In the genomic region with DNA sequence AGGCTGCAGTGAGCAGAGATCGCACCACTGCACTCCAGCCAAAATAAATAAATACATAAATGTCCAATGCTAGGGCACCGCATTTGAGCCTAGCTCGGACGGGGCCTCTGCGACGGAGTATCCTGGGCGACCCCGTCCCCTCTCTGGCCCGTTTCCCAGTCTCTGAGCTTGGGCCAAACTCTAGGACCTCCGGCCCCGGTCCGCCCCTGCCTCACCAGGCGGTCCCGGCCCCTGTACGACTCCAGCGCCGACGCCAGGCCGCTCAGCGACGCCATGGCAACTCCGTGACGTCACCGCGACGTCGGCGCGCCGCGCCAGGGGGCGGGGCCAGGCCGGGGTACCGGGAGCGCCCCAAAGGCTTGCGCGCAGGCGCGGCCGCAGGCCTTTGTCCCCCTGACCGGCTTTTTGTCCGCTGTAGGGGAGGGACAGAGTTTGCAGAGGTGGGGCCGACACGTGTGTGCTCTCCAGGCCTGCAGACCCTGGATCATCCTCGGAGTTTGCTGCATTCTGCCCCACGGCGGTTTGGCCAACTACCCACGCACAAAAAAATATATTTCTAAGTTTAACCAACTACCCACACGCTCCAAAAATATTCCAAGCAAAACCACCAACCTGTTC, we compare ENCODE assay signal across 8 cellular contexts. TPM values are rescaled to one million over a fixed set of nuclear protein-coding genes. Genes with fewer than 3 reads are reported as not detected.
A peak's percentile ranks its signal among the peaks of the same experiment; 100 is the strongest.
DNase-seq lines count a peak whose midpoint lies in the region; ATAC-seq and TF ChIP-seq lines count a peak whose summit lies in the region.

A gene (minus strand): TSS at position 300 of the 618 bp plus-strand sequence. CDS start 25 bp downstream, at position 275.

- peak within 1 kb of the TSS; percentile 55 to 88 for H3K27ac Mint-ChIP-seq in T-cell
- peak within 1 kb of the TSS; percentile 96 for H3K27ac Mint-ChIP-seq in progenitor cell of endocrine pancreas

- H3K9me2 ChIP-seq in MM.1S (replicated peaks; ENCODE audit: insufficient read depth, low read length), result no peaks in the 10 kb centered on the region

- H3K27me3 Mint-ChIP-seq in T-cell, result no peaks in the 10 kb centered on the region
- H3K27me3 Mint-ChIP-seq in progenitor cell of endocrine pancreas, result no peaks in the 10 kb centered on the region

- no peaks in the 10 kb centered on the region for H4K20me1 ChIP-seq in MM.1S (ENCODE audit: insufficient read depth, low read length)

- peak within 1 kb of the TSS; percentile 24; the same call in 1 of the 2 replicates for H3K9ac ChIP-seq in MM.1S (ENCODE audit: low read length)

- no peaks in the 10 kb centered on the region for H3K36me3 Mint-ChIP-seq in T-cell
- H3K36me3 Mint-ChIP-seq in progenitor cell of endocrine pancreas (ENCODE audit: insufficient read depth), result no peaks in the 10 kb centered on the region

- peak within 1 kb of the TSS; percentile 45; the same call in 1 of the 2 replicates for H3K4me2 ChIP-seq in MM.1S (ENCODE audit: low read depth, low read length)

- no peaks in the 10 kb centered on the region for H3F3A ChIP-seq in MM.1S (ENCODE audit: insufficient read depth, low read length)

- H3K4me3 ChIP-seq in BE2C (ENCODE audit: low read depth, low read length) (peak within 1 kb of the TSS; percentile 46), MM.1S (ENCODE audit: low read length) (peak within 1 kb of the TSS; percentile 50), left ventricle myocardium inferior (peak within 1 kb of the TSS; percentile 71), upper lobe of left lung (peak within 1 kb of the TSS; percentile 12 to 70 (median 58))

- H3K9me3 Mint-ChIP-seq in T-cell, result no peaks in the 10 kb centered on the region
- H3K9me3 Mint-ChIP-seq in progenitor cell of endocrine pancreas (ENCODE audit: low read depth), result no peaks in the 10 kb centered on the region

- CTCF ChIA-PET in T-cell (lab: Charles Lee), result interaction anchor here in 1 of 2 donors (0.7 kb wide), 1 partner anchor 129 kb away, joined by 3 read pairs; no protein-coding TSS in a partner anchor

- POLR2A ChIA-PET in T-cell (lab: Charles Lee), result interaction anchor here in 1 of 2 donors (0.7 kb wide), 2 partner anchors 165 to 1421 kb away, joined by 3 to 5 read pairs; no protein-coding TSS in a partner anchor

- WGBS in upper lobe of left lung, 2 donors, result 1 to 2% methylated on average over 7 to 22 of the region's 49 CpGs

- ATAC-seq in GM19468 (IDR thresholded peaks at IDR 0.05; ENCODE audit: extremely low read depth, unreplicated experiment) (peak; percentile 46), T-cell (replicated peaks in 1 of 4) (peak; percentile 92 to 99 (median 97)), upper lobe of left lung (ENCODE audit: low FRiP score in 2 of 2) (peak; percentile 92 to 98)

- no peaks in the 10 kb centered on the region for H3K9me3 ChIP-seq in BE2C
- no peaks in the 10 kb centered on the region for H3K9me3 ChIP-seq in MM.1S (replicated peaks; ENCODE audit: insufficient read depth, low read length)
- no peaks in the 10 kb centered on the region for H3K9me3 ChIP-seq in left ventricle myocardium inferior (replicated peaks)
- H3K9me3 ChIP-seq in upper lobe of left lung, result no peaks in the 10 kb centered on the region

- H3K4me3 Mint-ChIP-seq in T-cell (peak within 1 kb of the TSS; percentile 78 to 83 (median 81)), progenitor cell of endocrine pancreas (ENCODE audit: low read depth) (peak within 1 kb of the TSS; percentile 75)

- no peaks in the 10 kb centered on the region for H3K36me3 ChIP-seq in BE2C
- H3K36me3 ChIP-seq in MM.1S (replicated peaks; ENCODE audit: insufficient read depth, low read length), result no peaks in the 10 kb centered on the region
- no peaks in the 10 kb centered on the region for H3K36me3 ChIP-seq in left ventricle myocardium inferior
- H3K36me3 ChIP-seq in upper lobe of left lung, result no peaks in the 10 kb centered on the region

- intact Hi-C loops in left ventricle myocardium inferior (cut with micrococcal nuclease), result no loop called here

- peaks cover 10 to 24% (median 16%) of the 10 kb centered on the region in 3 donors for H3K4me1 Mint-ChIP-seq in T-cell
- peaks cover 6% of the 10 kb centered on the region for H3K4me1 Mint-ChIP-seq in progenitor cell of endocrine pancreas (ENCODE audit: low read depth)

- H3K27me3 ChIP-seq in BE2C, result no peaks in the 10 kb centered on the region
- H3K27me3 ChIP-seq in MM.1S (replicated peaks; ENCODE audit: insufficient read depth, low read length), result peaks cover 86% of the 10 kb centered on the region
- H3K27me3 ChIP-seq in left ventricle myocardium inferior (ENCODE audit: low read depth), result no peaks in the 10 kb centered on the region
- H3K27me3 ChIP-seq in upper lobe of left lung, result no peaks in the 10 kb centered on the region

- no peak within 1 kb of the TSS for H3K27ac ChIP-seq in MM.1S (ENCODE audit: low read length)
- H3K27ac ChIP-seq in left ventricle myocardium inferior (replicated peaks), result peak within 1 kb of the TSS; percentile 76
- H3K27ac ChIP-seq in upper lobe of left lung, result peak within 1 kb of the TSS; percentile 87 to 91 (median 88)

- H3K4me1 ChIP-seq in BE2C, result peaks cover 5% of the 10 kb centered on the region
- H3K4me1 ChIP-seq in MM.1S (ENCODE audit: low read length), result no peaks in the 10 kb centered on the region
- peaks cover 13% of the 10 kb centered on the region for H3K4me1 ChIP-seq in left ventricle myocardium inferior
- H3K4me1 ChIP-seq in upper lobe of left lung, result peaks cover 11 to 32% (median 18%) of the 10 kb centered on the region in 4 donors

- peak in 3 of 4 donors; percentile 79 to 92 (median 80) for TF ChIP-seq POLR2A in upper lobe of left lung (IDR thresholded peaks at IDR 0.05)

- H2AFZ ChIP-seq in MM.1S (ENCODE audit: low read length), result peak within 1 kb of the TSS; percentile 42

- H3K79me2 ChIP-seq in MM.1S (ENCODE audit: low read length), result no peaks in the 10 kb centered on the region

- DNase-seq in BE2C (peak; percentile 91), MM.1S (peak; percentile 63), T-cell (peak; percentile 73 to 93 (median 86)), amniotic stem cell (lab: John Stamatoyannopoulos, UW) (peak; percentile 36), left ventricle myocardium inferior (peak; percentile 93), progenitor cell of endocrine pancreas (ENCODE audit: low spot score, unreplicated experiment) (peak; percentile 94), upper lobe of left lung (peak; percentile 92 to 100)

- no peak for TF ChIP-seq EP300 in upper lobe of left lung (IDR thresholded peaks at IDR 0.05)

- TF ChIP-seq CTCF in BE2C (IDR thresholded peaks at IDR 0.05; ENCODE audit: low read depth, low read length) (no peak), MM.1S (IDR thresholded peaks at IDR 0.05; ENCODE audit: low read length) (no peak), left ventricle myocardium inferior (IDR thresholded peaks at IDR 0.05; ENCODE audit: borderline replicate concordance) (no peak), progenitor cell of endocrine pancreas (IDR thresholded peaks at IDR 0.05; ENCODE audit: unreplicated experiment) (no peak), upper lobe of left lung (IDR thresholded peaks at IDR 0.05) (peak in 3 of 6 experiments; percentile 10 to 29 (median 27))

RNA-seq across cellular contexts. Expression of the gene that starts here (rescaled TPM):
- 0.97 TPM for polyA plus RNA-seq in BE2C (2012; ENCODE audit: insufficient read depth, insufficient read length, low read depth)
- total RNA-seq in T-cell (1 to 10 TPM in 1 of 5 donors, under 1 TPM in 3, not detected in 1; 0.35 to 1.1 (median 0.67) TPM), left ventricle myocardium inferior (1.2 TPM), progenitor cell of endocrine pancreas (5.5 and 6.1 TPM in 2 replicates), upper lobe of left lung (1 to 10 TPM; 2.3 to 9.1 (median 5.4) TPM)

Comparison
In these comparisons a context has a peak if more than half of its experiments do, and no peak if none do; other contexts are left out.
1. DNase-seq: peak in every context shown above with its lines; median percentile 96 in upper lobe of left lung; 94 in progenitor cell of endocrine pancreas; 93 in left ventricle myocardium inferior; 91 in BE2C; 86 in T-cell; 63 in MM.1S; 36 in amniotic stem cell.
2. ATAC-seq: peak in every context shown above with its lines; median percentile 97 in T-cell; 95 in upper lobe of left lung; 46 in GM19468.